ENCODE assay signal across 8 cellular contexts in genomic region chr14:23319746-23320583, GRCh38. TPM values are rescaled to one million over a fixed set of nuclear protein-coding genes. Genes with fewer than 3 reads are reported as not detected.
A peak's percentile ranks its signal among the peaks of the same experiment; 100 is the strongest.
DNase-seq lines count a peak whose midpoint lies in the region; ATAC-seq and TF ChIP-seq lines count a peak whose summit lies in the region.

No MANE protein-coding gene starts in this region.

- TF ChIP-seq CTCF in H9 (conservative IDR thresholded peaks at IDR 0.05) = no peak
- no peak for TF ChIP-seq CTCF in WERI-Rb-1 (IDR thresholded peaks at IDR 0.05; ENCODE audit: low read depth, low read length)
- TF ChIP-seq CTCF in foreskin keratinocyte (conservative IDR thresholded peaks at IDR 0.05) = no peak

- H3K4me1 ChIP-seq in H9 (ENCODE audit: insufficient read depth, low read length) = peaks cover 3% of the 10 kb centered on the region; the same call in 1 of the 2 replicates
- H3K4me1 ChIP-seq in foreskin keratinocyte = no peaks in the 10 kb centered on the region
- peaks cover 24% of the 10 kb centered on the region for H3K4me1 ChIP-seq in skeletal muscle satellite cell (ENCODE audit: control insufficient read depth, insufficient read depth, low read length)

- H2BK20ac ChIP-seq in H9 (ENCODE audit: low read depth, low read length, poor library complexity, severe bottlenecking) = no peak overlapping the region

- no peak overlapping the region for H3T11ph ChIP-seq in H9 (ENCODE audit: low read length)

- H3K4me3 ChIP-seq in WERI-Rb-1 (ENCODE audit: low read depth, low read length) (peak overlapping the region; percentile 52), skeletal muscle satellite cell (ENCODE audit: low read length) (peak overlapping the region; percentile 60)

- H2BK5ac ChIP-seq in H9 (ENCODE audit: insufficient read length, low read length) = peak overlapping the region; percentile 13

- no peaks in the 10 kb centered on the region for H3K27me3 ChIP-seq in H9 (ENCODE audit: insufficient read depth, low read length)
- no peaks in the 10 kb centered on the region for H3K27me3 ChIP-seq in WERI-Rb-1 (ENCODE audit: insufficient read depth, low read depth, severe bottlenecking)
- H3K27me3 ChIP-seq in foreskin keratinocyte = no peaks in the 10 kb centered on the region
- H3K27me3 ChIP-seq in skeletal muscle satellite cell (ENCODE audit: control insufficient read depth, insufficient read depth, low read length) = no peaks in the 10 kb centered on the region

- peaks cover 22 to 28% of the 10 kb centered on the region in 2 experiments for H3K4me1 Mint-ChIP-seq in H9

- H3K23me2 ChIP-seq in H9 (ENCODE audit: insufficient read length, low read depth, low read length, poor library complexity, severe bottlenecking) = peaks cover 13% of the 10 kb centered on the region

- H3K27me3 Mint-ChIP-seq in H9 (ENCODE audit: low read depth) = no peaks in the 10 kb centered on the region

- peak overlapping the region; percentile 75 for H3K14ac ChIP-seq in H9 (ENCODE audit: insufficient read depth, low read length)

- H3K9me3 Mint-ChIP-seq in H9 = no peaks in the 10 kb centered on the region; a peak in 1 of 5 replicates

- H3K27ac Mint-ChIP-seq in H9 = peak overlapping the region; percentile 97 to 99 (median 99)

- H2AFZ ChIP-seq in H9 (ENCODE audit: low read length) = no peak overlapping the region

- H3K9me3 ChIP-seq in H9 (ENCODE audit: control insufficient read depth, low read depth, low read length) = no peaks in the 10 kb centered on the region
- no peaks in the 10 kb centered on the region for H3K9me3 ChIP-seq in WERI-Rb-1 (ENCODE audit: severe bottlenecking)
- no peaks in the 10 kb centered on the region for H3K9me3 ChIP-seq in skeletal muscle satellite cell (replicated peaks; ENCODE audit: low read length)

- no peak overlapping the region for H3K56ac ChIP-seq in H9 (ENCODE audit: insufficient read length, low read depth, low read length)

- DNase-seq in H9 (no peak), WERI-Rb-1 (no peak), foreskin keratinocyte (no peak), DMS79 treated with DMSO at 0.1 percent for 48 hours (lab: John Stamatoyannopoulos, UW) (no peak), HT-29 (ENCODE audit: low spot score) (no peak), NCI-H146 treated with DMSO at 0.1 percent for 48 hours (lab: John Stamatoyannopoulos, UW; ENCODE audit: unreplicated experiment) (no peak)

- H2AK5ac ChIP-seq in H9 (ENCODE audit: insufficient read length, low read length) = no peak overlapping the region

- H3K36me3 Mint-ChIP-seq in H9 (ENCODE audit: insufficient read depth in 1 of 3, low read depth in 3 of 3) = peaks cover 33 to 37% (median 35%) of the 10 kb centered on the region in 3 experiments

- H3K79me1 ChIP-seq in H9 (ENCODE audit: insufficient read depth, low read depth, low read length, poor library complexity, severe bottlenecking) = peaks cover 4% of the 10 kb centered on the region

- H2BK15ac ChIP-seq in H9 (ENCODE audit: low read depth, low read length) = no peak overlapping the region

- peak overlapping the region; percentile 19 for H4K8ac ChIP-seq in H9 (replicated peaks; ENCODE audit: insufficient read length, low read depth, low read length)

- H2BK12ac ChIP-seq in H9 (ENCODE audit: insufficient read length, low read depth, low read length) = no peak overlapping the region

- H3K23ac ChIP-seq in H9 (ENCODE audit: insufficient read length, low read depth, low read length) = no peak overlapping the region

- WGBS in H9 (ENCODE audit: extremely low coverage, insufficient read length, low lambda C conversion rate) = no CpG with 5 or more reads among the region's 17 CpGs

- no peak for ATAC-seq in foreskin keratinocyte
- ATAC-seq in HG03439 (IDR thresholded peaks at IDR 0.05; ENCODE audit: unreplicated experiment) = no peak

- peak overlapping the region; percentile 78 for H3K9ac ChIP-seq in H9 (ENCODE audit: extremely low read depth, insufficient read length, low read length)
- H3K9ac ChIP-seq in skeletal muscle satellite cell (ENCODE audit: low read depth, low read length) = peak overlapping the region; percentile 70

- H4K91ac ChIP-seq in H9 (ENCODE audit: insufficient read length, low read depth, low read length) = peak overlapping the region; percentile 14

- peak overlapping the region; percentile 83 for H3K18ac ChIP-seq in H9 (ENCODE audit: insufficient read length, low read depth, low read length)

- H3K4me2 ChIP-seq in H9 (ENCODE audit: insufficient read depth, insufficient read length, low read length) (peak overlapping the region; percentile 62), skeletal muscle satellite cell (ENCODE audit: low read length) (peak overlapping the region; percentile 79)

- H3K79me2 ChIP-seq in H9 (ENCODE audit: insufficient read depth, low read length) = peaks cover 10% of the 10 kb centered on the region; the same call in 1 of the 2 replicates

- H4K20me1 ChIP-seq in H9 (ENCODE audit: control insufficient read depth, insufficient read depth, insufficient read length) = no peaks in the 10 kb centered on the region

- no peak overlapping the region for H3K4ac ChIP-seq in H9 (ENCODE audit: low read depth, low read length)

- H3K4me3 Mint-ChIP-seq in H9 = peak overlapping the region; percentile 84 to 95

- H3K36me3 ChIP-seq in WERI-Rb-1 (peaks cover 39% of the 10 kb centered on the region), skeletal muscle satellite cell (ENCODE audit: insufficient read depth, low read length) (peaks cover 44% of the 10 kb centered on the region)

- H4K5ac ChIP-seq in H9 (ENCODE audit: insufficient read length, low read depth, low read length) = peak overlapping the region; percentile 92

- H2BK120ac ChIP-seq in H9 (ENCODE audit: low read depth, low read length, poor library complexity, severe bottlenecking) = no peak overlapping the region

- H3K27ac ChIP-seq in H9 (ENCODE audit: insufficient read length, low read depth, low read length) (peak overlapping the region; percentile 94), WERI-Rb-1 (peak overlapping the region; percentile 78), foreskin keratinocyte (peak overlapping the region; percentile 45)

RNA-seq across cellular contexts. Expression of gene PABPN1, which starts 1.3 kb away (rescaled TPM):
- total RNA-seq in H9 (2021) (331 and 333 TPM in 2 replicates), foreskin keratinocyte (81.4 and 84.3 TPM in 2 replicates)
- polyA plus RNA-seq in foreskin keratinocyte = 140 and 149 TPM in 2 replicates
- 41.1 and 49.9 TPM in 2 replicates for total RNA-seq in skeletal muscle satellite cell (2012; rRNA removed)
- 63.4 and 72.1 TPM in 2 replicates for total RNA-seq in HT-29 (2014; rRNA removed; shearing (Covaris generic))

RNA-seq across cellular contexts. Expression of gene BCL2L2, which starts 13.3 kb away (rescaled TPM):
- total RNA-seq in H9 (2021) = 8.4 and 8.8 TPM in 2 replicates
- total RNA-seq in foreskin keratinocyte = 29.1 and 30.6 TPM in 2 replicates
- 16.4 and 18.1 TPM in 2 replicates for polyA plus RNA-seq in foreskin keratinocyte
- total RNA-seq in skeletal muscle satellite cell (2012; rRNA removed) = 15.1 and 17.0 TPM in 2 replicates
- 14.6 and 20.3 TPM in 2 replicates for total RNA-seq in HT-29 (2014; rRNA removed; shearing (Covaris generic))

RNA-seq across cellular contexts. Expression of gene PPP1R3E, which starts 17.3 kb away (rescaled TPM):
- 2.6 and 3.9 TPM in 2 replicates for total RNA-seq in H9 (2021)
- 2.3 and 2.6 TPM in 2 replicates for total RNA-seq in foreskin keratinocyte
- polyA plus RNA-seq in foreskin keratinocyte = 2.7 and 3.4 TPM in 2 replicates
- 3.1 and 3.3 TPM in 2 replicates for total RNA-seq in skeletal muscle satellite cell (2012; rRNA removed)
- total RNA-seq in HT-29 (2014; rRNA removed; shearing (Covaris generic)) = 2.7 and 4.3 TPM in 2 replicates

RNA-seq across cellular contexts. Expression of gene SLC22A17, which starts 32.7 kb away (rescaled TPM):
- total RNA-seq in H9 (2021) (33.0 and 34.0 TPM in 2 replicates), foreskin keratinocyte (5.0 and 8.0 TPM in 2 replicates)
- 5.9 and 8.2 TPM in 2 replicates for polyA plus RNA-seq in foreskin keratinocyte
- total RNA-seq in skeletal muscle satellite cell (2012; rRNA removed) = 7.6 and 10.5 TPM in 2 replicates
- not detected in 2 replicates for total RNA-seq in HT-29 (2014; rRNA removed; shearing (Covaris generic))

RNA-seq across cellular contexts. Expression of gene HOMEZ, which starts 34.0 kb away (rescaled TPM):
- total RNA-seq in H9 (2021) = 6.2 and 6.5 TPM in 2 replicates
- total RNA-seq in foreskin keratinocyte = 25.0 and 27.2 TPM in 2 replicates
- 23.5 and 24.8 TPM in 2 replicates for polyA plus RNA-seq in foreskin keratinocyte
- total RNA-seq in skeletal muscle satellite cell (2012; rRNA removed) = 5.1 and 6.3 TPM in 2 replicates
- total RNA-seq in HT-29 (2014; rRNA removed; shearing (Covaris generic)) = 4.3 and 7.9 TPM in 2 replicates
